ENCODE assay signal across 25 cellular contexts in the genomic region with DNA sequence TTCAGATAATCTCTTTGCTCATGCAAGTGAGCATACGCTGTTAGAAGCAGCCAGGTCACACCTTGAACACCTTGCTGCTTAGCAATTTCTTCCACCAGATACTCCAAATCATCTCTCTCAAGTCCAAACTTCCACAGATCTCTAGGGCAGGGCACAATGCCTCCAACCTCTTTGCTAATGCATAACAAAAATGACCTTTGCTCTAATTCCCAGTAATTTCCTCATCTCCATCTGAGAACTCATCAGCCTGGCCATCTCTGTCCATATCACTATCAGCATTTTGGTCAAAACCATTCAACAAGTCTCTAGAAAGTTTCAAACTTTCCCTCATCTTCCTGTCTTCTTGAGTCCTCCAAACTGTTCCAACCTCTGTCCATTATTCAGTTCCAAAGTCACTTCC.
DNase-seq lines count a peak whose midpoint lies in the region; ATAC-seq, FAIRE-seq and TF ChIP-seq lines count a peak whose summit lies in the region.
"Had no signal": no experiment of that assay in that cellular context is flagged by ENCODE, and none has a peak within 500 bp of the region (broad histone marks: within the 10 kb centered on the region; RNA-seq: fewer than 3 reads in every experiment).

No MANE protein-coding gene starts in this region.

- no peak for DNase-seq in HepG2 (ENCODE audit: low spot score)
- DNase-seq in activated B cell treated with CpG ODN at 0.5 μM for 24 hours: no peak
- no peak for DNase-seq in natural killer cell treated with Interleukin-12 subunit alpha and Interleukin-12 subunit beta and Interleukin-15 and Interleukin-18, amount 100 ng/mL, for 72 hours (ENCODE audit: low spot score)
- no peak for DNase-seq in hypothalamus (lab: John Stamatoyannopoulos, UW)
- DNase-seq in NOMO-1 (lab: John Stamatoyannopoulos, UW; ENCODE audit: unreplicated experiment in 2 of 2): no peak
- DNase-seq: 8988T; ACHN; BE2C; CD4-positive, alpha-beta T cell; CD8-positive, alpha-beta memory T cell; DMS 273 treated with DMSO at 0.1 percent for 48 hours; DMS79; EL; GDM1; H7; HCEC 1CT had no signal

- TF ChIP-seq POLR2A in HepG2 (IDR thresholded peaks at IDR 0.05; ENCODE audit: insufficient read depth in 1 of 2, low read depth in 2 of 2, low read length in 2 of 2): no peak

- H3K4me1 ChIP-seq in liver (ENCODE audit: control insufficient read depth in 4 of 4, insufficient read depth in 4 of 4, low read length in 3 of 4) (peaks cover 0 to 3% (median 1%) of the 10 kb centered on the region in 4 donors), HepG2 (ENCODE audit: insufficient read depth, low read length) (peaks cover 12% of the 10 kb centered on the region)
- H3K4me1 ChIP-seq: A549, BE2C had no signal

- no peak overlapping the region for H3K4me2 ChIP-seq in HepG2 (ENCODE audit: low read depth, low read length)
- H3K4me2 ChIP-seq: A549 had no signal

- CTCF ChIA-PET in HepG2 (lab: Yijun Ruan, JAX; ENCODE audit: low intra/inter-chr PET ratio, low total read pairs): no interaction called here
- CTCF ChIA-PET in activated B cell treated with CpG ODN at 0.5 μM for 24 hours (lab: Charles Lee): no interaction called here

- H3K4me3 Mint-ChIP-seq in activated B cell treated with CpG ODN at 0.5 μM for 24 hours: no peak overlapping the region
- no peak overlapping the region for H3K4me3 Mint-ChIP-seq in stimulated activated memory B cell treated with anti-CD40 and anti-IgM and Interleukin-4, amounts not matched to agents 10 μg/mL and 1 μg/mL and 100 μg/mL, for 72 hours
- H3K4me3 Mint-ChIP-seq in natural killer cell treated with Interleukin-12 subunit alpha and Interleukin-12 subunit beta and Interleukin-15 and Interleukin-18, amount 100 ng/mL, for 72 hours: no peak overlapping the region
- H3K4me3 Mint-ChIP-seq: CD14-positive monocyte; CD4-positive, alpha-beta T cell; CD8-positive, alpha-beta memory T cell had no signal

- BruUV-seq in HepG2 (replicated peaks; lab: Mats Ljungman, UMichigan): no TSS peak

- H3K4me3 ChIP-seq in liver (ENCODE audit: low read depth in 1 of 3, low read length in 3 of 3) (no peak overlapping the region), HepG2 (replicated peaks in 1 of 3; ENCODE audit: insufficient read depth in 1 of 3, low read depth in 2 of 3, low read length in 3 of 3) (no peak overlapping the region)
- H3K4me3 ChIP-seq: A549; BLaER1 treated with 17β-estradiol and CSF1 and Interleukin-3, amounts not matched to agents 10 nM and 100 nM; GM12878 had no signal

- TF ChIP-seq CTCF in liver (IDR thresholded peaks at IDR 0.05; ENCODE audit: low read depth, low read length, missing input control) (no peak), HepG2 (CRISPR knock-in tag; IDR thresholded peaks at IDR 0.05) (no peak), activated B cell treated with CpG ODN at 0.5 μM for 24 hours (IDR thresholded peaks at IDR 0.05) (no peak)

- peaks cover 27% of the 10 kb centered on the region for H3K4me1 Mint-ChIP-seq in activated B cell treated with CpG ODN at 0.5 μM for 24 hours
- peaks cover 16% of the 10 kb centered on the region for H3K4me1 Mint-ChIP-seq in stimulated activated memory B cell treated with anti-CD40 and anti-IgM and Interleukin-4, amounts not matched to agents 10 μg/mL and 1 μg/mL and 100 μg/mL, for 72 hours
- no peaks in the 10 kb centered on the region for H3K4me1 Mint-ChIP-seq in natural killer cell treated with Interleukin-12 subunit alpha and Interleukin-12 subunit beta and Interleukin-15 and Interleukin-18, amount 100 ng/mL, for 72 hours (ENCODE audit: low read depth in 2 of 2)
- H3K4me1 Mint-ChIP-seq: CD8-positive, alpha-beta memory T cell had no signal

- no peaks in the 10 kb centered on the region for H3K27me3 Mint-ChIP-seq in activated B cell treated with CpG ODN at 0.5 μM for 24 hours
- no peaks in the 10 kb centered on the region for H3K27me3 Mint-ChIP-seq in stimulated activated memory B cell treated with anti-CD40 and anti-IgM and Interleukin-4, amounts not matched to agents 10 μg/mL and 1 μg/mL and 100 μg/mL, for 72 hours
- peaks cover 0 to 5% of the 10 kb centered on the region in 2 donors for H3K27me3 Mint-ChIP-seq in natural killer cell treated with Interleukin-12 subunit alpha and Interleukin-12 subunit beta and Interleukin-15 and Interleukin-18, amount 100 ng/mL, for 72 hours
- H3K27me3 Mint-ChIP-seq: CD4-positive, alpha-beta T cell had no signal

- TF ChIP-seq EP300 in HepG2 (IDR thresholded peaks at IDR 0.05; ENCODE audit: low read depth in 2 of 2, low read length in 2 of 2): no peak
- no peak for TF ChIP-seq EP300 in HepG2 (CRISPR knock-in tag; IDR thresholded peaks at IDR 0.05; ENCODE audit: borderline replicate concordance)

- no peaks in the 10 kb centered on the region for H3K36me3 Mint-ChIP-seq in activated B cell treated with CpG ODN at 0.5 μM for 24 hours (ENCODE audit: low read depth)
- peaks cover 15% of the 10 kb centered on the region for H3K36me3 Mint-ChIP-seq in stimulated activated memory B cell treated with anti-CD40 and anti-IgM and Interleukin-4, amounts not matched to agents 10 μg/mL and 1 μg/mL and 100 μg/mL, for 72 hours
- H3K36me3 Mint-ChIP-seq in natural killer cell treated with Interleukin-12 subunit alpha and Interleukin-12 subunit beta and Interleukin-15 and Interleukin-18, amount 100 ng/mL, for 72 hours: peaks cover 8% of the 10 kb centered on the region

- no peaks in the 10 kb centered on the region for H3K9me3 ChIP-seq in liver (ENCODE audit: control insufficient read depth in 4 of 4, low read length in 3 of 4)
- no peaks in the 10 kb centered on the region; the same call in 1 of the 2 replicates for H3K9me3 ChIP-seq in HepG2 (ENCODE audit: low read length)
- H3K9me3 ChIP-seq: A549, BE2C had no signal

- 94% methylated on average over 1 of the region's 1 CpG for WGBS in liver
- 92% methylated on average over 1 of the region's 1 CpG for WGBS in HepG2 (ENCODE audit: low lambda C conversion rate)

- POLR2A ChIA-PET in HepG2 (lab: Yijun Ruan, JAX) (no interaction called here), activated B cell treated with CpG ODN at 0.5 μM for 24 hours (lab: Charles Lee) (no interaction called here)

- ATAC-seq in HepG2 (no peak), activated B cell treated with CpG ODN at 0.5 μM for 24 hours (ENCODE audit: low read depth) (no peak)
- no peak for ATAC-seq in stimulated activated memory B cell treated with anti-CD40 and anti-IgM and Interleukin-4, amounts not matched to agents 10 μg/mL and 1 μg/mL and 100 μg/mL, for 72 hours
- no peak for ATAC-seq in natural killer cell treated with Interleukin-12 subunit alpha and Interleukin-12 subunit beta and Interleukin-15 and Interleukin-18, amount 100 ng/mL, for 72 hours
- ATAC-seq: A549, GM12878 had no signal

- no peak for TF ChIP-seq RAD21 in liver (IDR thresholded peaks at IDR 0.05)
- no peak for TF ChIP-seq RAD21 in HepG2 (CRISPR knock-in tag; IDR thresholded peaks at IDR 0.05)

- H3K9ac ChIP-seq in liver (ENCODE audit: low read depth in 1 of 2, low read length in 2 of 2): no peak overlapping the region
- H3K9ac ChIP-seq in HepG2 (ENCODE audit: insufficient read depth, low read depth, low read length): no peak overlapping the region
- H3K9ac ChIP-seq: BLaER1 treated with 17β-estradiol and CSF1 and Interleukin-3, amounts not matched to agents 10 nM and 100 nM had no signal

- no peaks in the 10 kb centered on the region for H3K36me3 ChIP-seq in liver (ENCODE audit: control insufficient read depth in 4 of 4, insufficient read depth in 3 of 4, low read depth in 1 of 4, low read length in 3 of 4)
- H3K36me3 ChIP-seq in HepG2 (replicated peaks in 1 of 2; ENCODE audit: control insufficient read depth in 1 of 2, insufficient read depth in 2 of 2, low read length in 2 of 2): no peaks in the 10 kb centered on the region
- H3K36me3 ChIP-seq: BE2C; BLaER1 treated with 17β-estradiol and CSF1 and Interleukin-3, amounts not matched to agents 10 nM and 100 nM had no signal

- H3K27ac ChIP-seq in liver (ENCODE audit: low read depth in 1 of 2, low read length in 2 of 2) (no peak overlapping the region), HepG2 (ENCODE audit: extremely low read length, insufficient read depth, low read length) (no peak overlapping the region)
- H3K27ac ChIP-seq: A549; BLaER1 treated with 17β-estradiol and CSF1 and Interleukin-3, amounts not matched to agents 10 nM and 100 nM had no signal

- H3K9me3 Mint-ChIP-seq in activated B cell treated with CpG ODN at 0.5 μM for 24 hours: peaks cover 9% of the 10 kb centered on the region
- peaks cover 19% of the 10 kb centered on the region for H3K9me3 Mint-ChIP-seq in stimulated activated memory B cell treated with anti-CD40 and anti-IgM and Interleukin-4, amounts not matched to agents 10 μg/mL and 1 μg/mL and 100 μg/mL, for 72 hours
- peaks cover 4% of the 10 kb centered on the region for H3K9me3 Mint-ChIP-seq in natural killer cell treated with Interleukin-12 subunit alpha and Interleukin-12 subunit beta and Interleukin-15 and Interleukin-18, amount 100 ng/mL, for 72 hours

- H3K27me3 ChIP-seq in liver (ENCODE audit: control insufficient read depth in 4 of 4, insufficient read depth in 4 of 4, low read length in 3 of 4) (no peaks in the 10 kb centered on the region), HepG2 (ENCODE audit: control insufficient read depth in 1 of 2, insufficient read depth in 2 of 2, low read length in 2 of 2) (no peaks in the 10 kb centered on the region)
- H3K27me3 ChIP-seq: BE2C; BLaER1 treated with 17β-estradiol and CSF1 and Interleukin-3, amounts not matched to agents 10 nM and 100 nM had no signal

- no peaks in the 10 kb centered on the region for H3K79me2 ChIP-seq in HepG2 (ENCODE audit: insufficient read depth, low read length)

- intact Hi-C loops in HepG2 (cut with micrococcal nuclease; ENCODE audit: unreplicated experiment) (no loop called here), activated B cell treated with CpG ODN at 0.5 μM for 24 hours (cut with micrococcal nuclease) (no loop called here)

- in situ Hi-C loops in HepG2 (cut with HindIII; ENCODE audit: extremely low pct_ligation_motif_present, low pct_unique_long_range_greater_than_20kb): no loop called here

- no peak overlapping the region for H2AFZ ChIP-seq in HepG2 (ENCODE audit: low read length)

- FAIRE-seq in HepG2 (lab: Jason Lieb, UNC): no peak
- FAIRE-seq: A549, D721Med, GM12878, GM18507, H1 had no signal

- peak overlapping the region; percentile 38 for H3K27ac Mint-ChIP-seq in activated B cell treated with CpG ODN at 0.5 μM for 24 hours
- H3K27ac Mint-ChIP-seq in stimulated activated memory B cell treated with anti-CD40 and anti-IgM and Interleukin-4, amounts not matched to agents 10 μg/mL and 1 μg/mL and 100 μg/mL, for 72 hours: peak overlapping the region; percentile 22
- H3K27ac Mint-ChIP-seq in natural killer cell treated with Interleukin-12 subunit alpha and Interleukin-12 subunit beta and Interleukin-15 and Interleukin-18, amount 100 ng/mL, for 72 hours: no peak overlapping the region
- H3K27ac Mint-ChIP-seq: CD4-positive, alpha-beta T cell; CD8-positive, alpha-beta memory T cell had no signal

- H4K20me1 ChIP-seq in HepG2 (ENCODE audit: insufficient read depth, low read length): no peaks in the 10 kb centered on the region
- H4K20me1 ChIP-seq: BLaER1 treated with 17β-estradiol and CSF1 and Interleukin-3, amounts not matched to agents 10 nM and 100 nM had no signal

TF ChIP-seq in liver, 16 proteins besides CTCF, POLR2A, EP300 and RAD21 (continues in another document):
- TF ChIP-seq HNF4A (conservative IDR thresholded peaks at IDR 0.05) (peak; percentile 15 to 37), JUND (IDR thresholded peaks at IDR 0.05) (no peak)

TF ChIP-seq in HepG2, 621 proteins besides CTCF, POLR2A, EP300 and RAD21 (continues in another document):
- no peak for TF ChIP-seq FOXM1 (CRISPR knock-in tag; IDR thresholded peaks at IDR 0.05)

Comparison
In these comparisons a context has a peak if more than half of its experiments do, and no peak if none do; other contexts are left out.
1. H3K27ac Mint-ChIP-seq: peak in activated B cell treated with CpG ODN at 0.5 μM for 24 hours (single experiment) and stimulated activated memory B cell treated with anti-CD40 and anti-IgM and Interleukin-4, amounts not matched to agents 10 μg/mL and 1 μg/mL and 100 μg/mL, for 72 hours (single experiment); none in natural killer cell treated with Interleukin-12 subunit alpha and Interleukin-12 subunit beta and Interleukin-15 and Interleukin-18, amount 100 ng/mL, for 72 hours (0 of 2).